Comparison of ENCODE assay signal across 1 cellular context in the genomic region with DNA sequence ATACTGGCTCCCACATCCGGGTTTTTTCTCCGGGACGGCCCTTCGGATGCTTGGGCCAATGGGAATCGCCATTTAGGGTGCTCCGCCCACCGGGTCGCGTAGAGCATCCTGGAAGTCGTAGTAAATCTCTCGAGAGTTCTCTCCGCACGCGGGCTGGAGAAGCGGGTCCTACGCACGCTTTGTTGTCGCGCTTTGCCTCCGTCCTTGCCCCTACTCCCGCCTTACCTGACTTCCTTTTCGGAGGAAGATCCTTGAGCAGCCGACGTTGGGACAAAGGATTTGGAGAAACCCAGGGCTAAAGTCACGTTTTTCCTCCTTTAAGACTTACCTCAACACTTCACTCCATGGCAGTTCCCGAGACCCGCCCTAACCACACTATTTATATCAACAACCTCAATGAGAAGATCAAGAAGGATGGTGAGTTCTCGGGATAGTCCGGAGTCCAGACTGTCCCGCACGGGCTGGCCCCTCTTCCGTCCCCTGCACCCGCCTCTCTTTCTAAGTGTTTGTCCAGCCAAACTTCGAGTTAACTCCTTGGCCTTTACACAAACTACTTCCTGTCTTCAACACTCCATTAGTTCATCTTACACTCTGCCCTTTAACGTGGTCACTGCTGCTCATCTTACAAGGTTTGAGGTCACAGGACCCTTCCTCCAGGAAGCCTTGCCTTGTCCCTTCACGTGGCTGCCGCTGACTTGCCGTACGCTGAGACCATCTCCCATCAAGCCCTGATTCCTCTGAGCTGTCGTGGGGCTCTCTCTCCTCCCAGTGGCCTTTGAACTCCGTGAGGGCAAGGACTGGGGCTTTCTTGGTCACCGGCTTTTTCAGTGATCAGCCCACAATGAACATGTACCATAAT.
TF ChIP-seq lines count a peak whose summit lies in the region.

A gene (plus strand): TSS at position 139 of the 859 bp plus-strand sequence. CDS start 206 bp downstream, at position 345.

TF ChIP-seq in HepG2, 621 proteins besides CTCF, POLR2A, EP300 and RAD21 (continued from another document and continues in another):
- TF ChIP-seq SMARCC2 (IDR thresholded peaks at IDR 0.05) (no peak), SALL2 (CRISPR knock-in tag; IDR thresholded peaks at IDR 0.05) (peak; percentile 67), ARNTL (CRISPR knock-in tag; IDR thresholded peaks at IDR 0.05) (0 out of 2 replicates have a peak, but pooled peaks have one; percentile 38), ZNF224 (CRISPR knock-in tag; IDR thresholded peaks at IDR 0.05) (no peak), ZNF570 (CRISPR knock-in tag; IDR thresholded peaks at IDR 0.05; ENCODE audit: borderline replicate concordance) (0 out of 2 replicates have a peak, but pooled peaks have one; percentile 23), SP5 (CRISPR knock-in tag; IDR thresholded peaks at IDR 0.05; ENCODE audit: borderline replicate concordance, low read depth) (peak; percentile 23; the same call in 1 of the 2 replicates), ZNF101 (CRISPR knock-in tag; IDR thresholded peaks at IDR 0.05; ENCODE audit: borderline replicate concordance, low read depth) (peak; percentile 38; the same call in 1 of the 2 replicates), SP140L (CRISPR knock-in tag; IDR thresholded peaks at IDR 0.05; ENCODE audit: borderline replicate concordance) (peak; percentile 45; the same call in 1 of the 2 replicates), FOXK1 (CRISPR knock-in tag; IDR thresholded peaks at IDR 0.05; ENCODE audit: borderline replicate concordance, low read depth) (peak; percentile 15; the same call in 1 of the 2 replicates), YY1 (IDR thresholded peaks at IDR 0.05; ENCODE audit: insufficient read depth, insufficient replicate concordance, low read depth, low read length) (peak; percentile 42), CREM (IDR thresholded peaks at IDR 0.05) (0 out of 2 replicates have a peak, but pooled peaks have one; percentile 8), CREM (CRISPR knock-in tag; IDR thresholded peaks at IDR 0.05) (no peak), ZNF34 (CRISPR knock-in tag; IDR thresholded peaks at IDR 0.05; ENCODE audit: borderline replicate concordance) (0 out of 2 replicates have a peak, but pooled peaks have one; percentile 63), HDAC2 (CRISPR knock-in tag; IDR thresholded peaks at IDR 0.05) (peak; percentile 46; the same call in 1 of the 2 replicates), NFATC3 (CRISPR knock-in tag; IDR thresholded peaks at IDR 0.05) (peak; percentile 58; the same call in 1 of the 2 replicates), CBFB (CRISPR knock-in tag; IDR thresholded peaks at IDR 0.05) (peak; percentile 19; the same call in 1 of the 2 replicates), RBM39 (IDR thresholded peaks at IDR 0.05; ENCODE audit: low read depth, low read length, poor library complexity, severe bottlenecking) (peak; percentile 15), ZNF607 (CRISPR knock-in tag; IDR thresholded peaks at IDR 0.05; ENCODE audit: borderline replicate concordance) (peak; percentile 63), KLF12 (CRISPR knock-in tag; IDR thresholded peaks at IDR 0.05; ENCODE audit: borderline replicate concordance) (0 out of 2 replicates have a peak, but pooled peaks have one; percentile 66), MEF2D (CRISPR knock-in tag; IDR thresholded peaks at IDR 0.05) (peak; percentile 32; the same call in 1 of the 2 replicates), HCFC1 (IDR thresholded peaks at IDR 0.05; ENCODE audit: low read depth, low read length) (peak; percentile 62), BRD4 (CRISPR knock-in tag; IDR thresholded peaks at IDR 0.05) (peak; percentile 71; the same call in 1 of the 2 replicates), ZBTB3 (CRISPR knock-in tag; IDR thresholded peaks at IDR 0.05; ENCODE audit: borderline replicate concordance, low read depth) (0 out of 2 replicates have a peak, but pooled peaks have one; percentile 66), ZNF510 (CRISPR knock-in tag; IDR thresholded peaks at IDR 0.05; ENCODE audit: low read depth) (0 out of 2 replicates have a peak, but pooled peaks have one; percentile 38), RBM22 (optimal IDR thresholded peaks at IDR 0.05; ENCODE audit: low read length) (peak; percentile 74), ZEB1 (IDR thresholded peaks at IDR 0.05; ENCODE audit: insufficient replicate concordance, low read depth) (peak; percentile 43), KLF11 (CRISPR knock-in tag; IDR thresholded peaks at IDR 0.05) (0 out of 2 replicates have a peak, but pooled peaks have one; percentile 36), MZF1 (CRISPR knock-in tag; IDR thresholded peaks at IDR 0.05; ENCODE audit: borderline replicate concordance) (0 out of 2 replicates have a peak, but pooled peaks have one; percentile 40), TP53 (CRISPR knock-in tag; conservative IDR thresholded peaks at IDR 0.05) (0 out of 2 replicates have a peak, but pooled peaks have one; percentile 32), HDAC1 (CRISPR knock-in tag; IDR thresholded peaks at IDR 0.05) (peak; percentile 50), ZNF816 (CRISPR knock-in tag; IDR thresholded peaks at IDR 0.05; ENCODE audit: borderline replicate concordance) (peak; percentile 59; the same call in 1 of the 2 replicates)
- TF ChIP-seq, protein P1, sequence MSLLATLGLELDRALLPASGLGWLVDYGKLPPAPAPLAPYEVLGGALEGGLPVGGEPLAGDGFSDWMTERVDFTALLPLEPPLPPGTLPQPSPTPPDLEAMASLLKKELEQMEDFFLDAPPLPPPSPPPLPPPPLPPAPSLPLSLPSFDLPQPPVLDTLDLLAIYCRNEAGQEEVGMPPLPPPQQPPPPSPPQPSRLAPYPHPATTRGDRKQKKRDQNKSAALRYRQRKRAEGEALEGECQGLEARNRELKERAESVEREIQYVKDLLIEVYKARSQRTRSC (CRISPR knock-in tag; IDR thresholded peaks at IDR 0.05; ENCODE audit: low read depth): peak; percentile 83; the same call in 1 of the 2 replicates
- TF ChIP-seq, protein P2, sequence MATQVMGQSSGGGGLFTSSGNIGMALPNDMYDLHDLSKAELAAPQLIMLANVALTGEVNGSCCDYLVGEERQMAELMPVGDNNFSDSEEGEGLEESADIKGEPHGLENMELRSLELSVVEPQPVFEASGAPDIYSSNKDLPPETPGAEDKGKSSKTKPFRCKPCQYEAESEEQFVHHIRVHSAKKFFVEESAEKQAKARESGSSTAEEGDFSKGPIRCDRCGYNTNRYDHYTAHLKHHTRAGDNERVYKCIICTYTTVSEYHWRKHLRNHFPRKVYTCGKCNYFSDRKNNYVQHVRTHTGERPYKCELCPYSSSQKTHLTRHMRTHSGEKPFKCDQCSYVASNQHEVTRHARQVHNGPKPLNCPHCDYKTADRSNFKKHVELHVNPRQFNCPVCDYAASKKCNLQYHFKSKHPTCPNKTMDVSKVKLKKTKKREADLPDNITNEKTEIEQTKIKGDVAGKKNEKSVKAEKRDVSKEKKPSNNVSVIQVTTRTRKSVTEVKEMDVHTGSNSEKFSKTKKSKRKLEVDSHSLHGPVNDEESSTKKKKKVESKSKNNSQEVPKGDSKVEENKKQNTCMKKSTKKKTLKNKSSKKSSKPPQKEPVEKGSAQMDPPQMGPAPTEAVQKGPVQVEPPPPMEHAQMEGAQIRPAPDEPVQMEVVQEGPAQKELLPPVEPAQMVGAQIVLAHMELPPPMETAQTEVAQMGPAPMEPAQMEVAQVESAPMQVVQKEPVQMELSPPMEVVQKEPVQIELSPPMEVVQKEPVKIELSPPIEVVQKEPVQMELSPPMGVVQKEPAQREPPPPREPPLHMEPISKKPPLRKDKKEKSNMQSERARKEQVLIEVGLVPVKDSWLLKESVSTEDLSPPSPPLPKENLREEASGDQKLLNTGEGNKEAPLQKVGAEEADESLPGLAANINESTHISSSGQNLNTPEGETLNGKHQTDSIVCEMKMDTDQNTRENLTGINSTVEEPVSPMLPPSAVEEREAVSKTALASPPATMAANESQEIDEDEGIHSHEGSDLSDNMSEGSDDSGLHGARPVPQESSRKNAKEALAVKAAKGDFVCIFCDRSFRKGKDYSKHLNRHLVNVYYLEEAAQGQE (IDR thresholded peaks at IDR 0.05; ENCODE audit: borderline replicate concordance in 1 of 2, low read depth in 1 of 2, low read length in 2 of 2): peak in 1 of 2 experiments; percentile 27; a peak in 1 of 4 replicates
- TF ChIP-seq, protein P3, sequence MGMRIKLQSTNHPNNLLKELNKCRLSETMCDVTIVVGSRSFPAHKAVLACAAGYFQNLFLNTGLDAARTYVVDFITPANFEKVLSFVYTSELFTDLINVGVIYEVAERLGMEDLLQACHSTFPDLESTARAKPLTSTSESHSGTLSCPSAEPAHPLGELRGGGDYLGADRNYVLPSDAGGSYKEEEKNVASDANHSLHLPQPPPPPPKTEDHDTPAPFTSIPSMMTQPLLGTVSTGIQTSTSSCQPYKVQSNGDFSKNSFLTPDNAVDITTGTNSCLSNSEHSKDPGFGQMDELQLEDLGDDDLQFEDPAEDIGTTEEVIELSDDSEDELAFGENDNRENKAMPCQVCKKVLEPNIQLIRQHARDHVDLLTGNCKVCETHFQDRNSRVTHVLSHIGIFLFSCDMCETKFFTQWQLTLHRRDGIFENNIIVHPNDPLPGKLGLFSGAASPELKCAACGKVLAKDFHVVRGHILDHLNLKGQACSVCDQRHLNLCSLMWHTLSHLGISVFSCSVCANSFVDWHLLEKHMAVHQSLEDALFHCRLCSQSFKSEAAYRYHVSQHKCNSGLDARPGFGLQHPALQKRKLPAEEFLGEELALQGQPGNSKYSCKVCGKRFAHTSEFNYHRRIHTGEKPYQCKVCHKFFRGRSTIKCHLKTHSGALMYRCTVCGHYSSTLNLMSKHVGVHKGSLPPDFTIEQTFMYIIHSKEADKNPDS (CRISPR knock-in tag; IDR thresholded peaks at IDR 0.05): no peak
- TF ChIP-seq, protein P4, sequence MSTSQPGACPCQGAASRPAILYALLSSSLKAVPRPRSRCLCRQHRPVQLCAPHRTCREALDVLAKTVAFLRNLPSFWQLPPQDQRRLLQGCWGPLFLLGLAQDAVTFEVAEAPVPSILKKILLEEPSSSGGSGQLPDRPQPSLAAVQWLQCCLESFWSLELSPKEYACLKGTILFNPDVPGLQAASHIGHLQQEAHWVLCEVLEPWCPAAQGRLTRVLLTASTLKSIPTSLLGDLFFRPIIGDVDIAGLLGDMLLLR (CRISPR knock-in tag; IDR thresholded peaks at IDR 0.05): peak; percentile 23; the same call in 1 of the 2 replicates
- TF ChIP-seq, protein P5, sequence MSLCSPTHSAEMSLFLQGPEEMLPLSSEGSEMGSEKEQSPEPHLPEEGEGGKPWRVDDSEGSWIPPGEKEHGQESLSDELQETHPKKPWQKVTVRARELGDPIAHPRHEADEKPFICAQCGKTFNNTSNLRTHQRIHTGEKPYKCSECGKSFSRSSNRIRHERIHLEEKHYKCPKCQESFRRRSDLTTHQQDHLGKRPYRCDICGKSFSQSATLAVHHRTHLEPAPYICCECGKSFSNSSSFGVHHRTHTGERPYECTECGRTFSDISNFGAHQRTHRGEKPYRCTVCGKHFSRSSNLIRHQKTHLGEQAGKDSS (CRISPR knock-in tag; IDR thresholded peaks at IDR 0.05; ENCODE audit: borderline replicate concordance, low read depth): peak; percentile 64; the same call in 1 of the 2 replicates
- TF ChIP-seq, protein P6, sequence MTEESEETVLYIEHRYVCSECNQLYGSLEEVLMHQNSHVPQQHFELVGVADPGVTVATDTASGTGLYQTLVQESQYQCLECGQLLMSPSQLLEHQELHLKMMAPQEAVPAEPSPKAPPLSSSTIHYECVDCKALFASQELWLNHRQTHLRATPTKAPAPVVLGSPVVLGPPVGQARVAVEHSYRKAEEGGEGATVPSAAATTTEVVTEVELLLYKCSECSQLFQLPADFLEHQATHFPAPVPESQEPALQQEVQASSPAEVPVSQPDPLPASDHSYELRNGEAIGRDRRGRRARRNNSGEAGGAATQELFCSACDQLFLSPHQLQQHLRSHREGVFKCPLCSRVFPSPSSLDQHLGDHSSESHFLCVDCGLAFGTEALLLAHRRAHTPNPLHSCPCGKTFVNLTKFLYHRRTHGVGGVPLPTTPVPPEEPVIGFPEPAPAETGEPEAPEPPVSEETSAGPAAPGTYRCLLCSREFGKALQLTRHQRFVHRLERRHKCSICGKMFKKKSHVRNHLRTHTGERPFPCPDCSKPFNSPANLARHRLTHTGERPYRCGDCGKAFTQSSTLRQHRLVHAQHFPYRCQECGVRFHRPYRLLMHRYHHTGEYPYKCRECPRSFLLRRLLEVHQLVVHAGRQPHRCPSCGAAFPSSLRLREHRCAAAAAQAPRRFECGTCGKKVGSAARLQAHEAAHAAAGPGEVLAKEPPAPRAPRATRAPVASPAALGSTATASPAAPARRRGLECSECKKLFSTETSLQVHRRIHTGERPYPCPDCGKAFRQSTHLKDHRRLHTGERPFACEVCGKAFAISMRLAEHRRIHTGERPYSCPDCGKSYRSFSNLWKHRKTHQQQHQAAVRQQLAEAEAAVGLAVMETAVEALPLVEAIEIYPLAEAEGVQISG (CRISPR knock-in tag; IDR thresholded peaks at IDR 0.05): peak; percentile 46; the same call in 1 of the 2 replicates
- TF ChIP-seq, protein P7, sequence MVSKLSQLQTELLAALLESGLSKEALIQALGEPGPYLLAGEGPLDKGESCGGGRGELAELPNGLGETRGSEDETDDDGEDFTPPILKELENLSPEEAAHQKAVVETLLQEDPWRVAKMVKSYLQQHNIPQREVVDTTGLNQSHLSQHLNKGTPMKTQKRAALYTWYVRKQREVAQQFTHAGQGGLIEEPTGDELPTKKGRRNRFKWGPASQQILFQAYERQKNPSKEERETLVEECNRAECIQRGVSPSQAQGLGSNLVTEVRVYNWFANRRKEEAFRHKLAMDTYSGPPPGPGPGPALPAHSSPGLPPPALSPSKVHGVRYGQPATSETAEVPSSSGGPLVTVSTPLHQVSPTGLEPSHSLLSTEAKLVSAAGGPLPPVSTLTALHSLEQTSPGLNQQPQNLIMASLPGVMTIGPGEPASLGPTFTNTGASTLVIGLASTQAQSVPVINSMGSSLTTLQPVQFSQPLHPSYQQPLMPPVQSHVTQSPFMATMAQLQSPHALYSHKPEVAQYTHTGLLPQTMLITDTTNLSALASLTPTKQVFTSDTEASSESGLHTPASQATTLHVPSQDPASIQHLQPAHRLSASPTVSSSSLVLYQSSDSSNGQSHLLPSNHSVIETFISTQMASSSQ (IDR thresholded peaks at IDR 0.05; ENCODE audit: low read depth): no peak
- TF ChIP-seq, protein P7 (CRISPR knock-in tag; IDR thresholded peaks at IDR 0.05; ENCODE audit: borderline replicate concordance): peak; percentile 21; the same call in 1 of the 2 replicates
